1 cellular context compared by ENCODE assay signal in genomic region chr11:32829680-32830412, GRCh38.
TF ChIP-seq lines count a peak whose summit lies in the region.

TSS of gene PRRG4 (plus strand) at chr11:32829927. CDS start at chr11:32830530, 603 bp downstream.

TF ChIP-seq in HepG2, 621 proteins besides CTCF, POLR2A, EP300 and RAD21 (continued from another document and continues in another):
- TF ChIP-seq ZFX (CRISPR knock-in tag; IDR thresholded peaks at IDR 0.05; ENCODE audit: low read depth) (peak; percentile 58; the same call in 1 of the 2 replicates), ATF3 (CRISPR knock-in tag; IDR thresholded peaks at IDR 0.05) (no peak), KAT7 (CRISPR knock-in tag; IDR thresholded peaks at IDR 0.05; ENCODE audit: borderline replicate concordance) (0 out of 2 replicates have a peak, but pooled peaks have one; percentile 36), ZBTB40 (IDR thresholded peaks at IDR 0.05) (no peak), ZBTB40 (CRISPR knock-in tag; IDR thresholded peaks at IDR 0.05) (peak; percentile 13; the same call in 1 of the 2 replicates), KDM5B (CRISPR knock-in tag; IDR thresholded peaks at IDR 0.05; ENCODE audit: borderline replicate concordance) (peak; percentile 47; the same call in 1 of the 2 replicates), KLF11 (CRISPR knock-in tag; IDR thresholded peaks at IDR 0.05) (0 out of 2 replicates have a peak, but pooled peaks have one; percentile 12), ZSCAN29 (CRISPR knock-in tag; conservative IDR thresholded peaks at IDR 0.05) (no peak), SP4 (CRISPR knock-in tag; IDR thresholded peaks at IDR 0.05) (0 out of 2 replicates have a peak, but pooled peaks have one; percentile 31), PITX1 (CRISPR knock-in tag; IDR thresholded peaks at IDR 0.05) (no peak), TSC22D2 (CRISPR knock-in tag; IDR thresholded peaks at IDR 0.05; ENCODE audit: borderline replicate concordance) (no peak), ZNF83 (CRISPR knock-in tag; IDR thresholded peaks at IDR 0.05; ENCODE audit: borderline replicate concordance) (no peak), ZNF501 (CRISPR knock-in tag; IDR thresholded peaks at IDR 0.05) (peak; percentile 50; the same call in 1 of the 2 replicates), MAX (IDR thresholded peaks at IDR 0.05) (peak; percentile 30; the same call in 1 of the 2 replicates), ELK4 (CRISPR knock-in tag; IDR thresholded peaks at IDR 0.05; ENCODE audit: borderline replicate concordance) (no peak), HIC2 (CRISPR knock-in tag; IDR thresholded peaks at IDR 0.05; ENCODE audit: low read depth) (0 out of 2 replicates have a peak, but pooled peaks have one; percentile 25), SRSF9 (IDR thresholded peaks at IDR 0.05; ENCODE audit: borderline replicate concordance, insufficient read depth, low read depth, low read length, poor library complexity, severe bottlenecking) (no peak), ZNF232 (CRISPR knock-in tag; IDR thresholded peaks at IDR 0.05; ENCODE audit: borderline replicate concordance) (no peak), MEIS1 (CRISPR knock-in tag; IDR thresholded peaks at IDR 0.05; ENCODE audit: borderline replicate concordance) (peak; percentile 24; the same call in 1 of the 2 replicates), CCAR2 (optimal IDR thresholded peaks at IDR 0.05; ENCODE audit: low read depth, low read length) (no peak), EEA1 (CRISPR knock-in tag; IDR thresholded peaks at IDR 0.05; ENCODE audit: borderline replicate concordance) (0 out of 2 replicates have a peak, but pooled peaks have one; percentile 68), GABPB1 (CRISPR knock-in tag; IDR thresholded peaks at IDR 0.05) (peak; percentile 43; the same call in 1 of the 2 replicates), THAP11 (CRISPR knock-in tag; IDR thresholded peaks at IDR 0.05) (no peak), HMGXB4 (CRISPR knock-in tag; IDR thresholded peaks at IDR 0.05; ENCODE audit: borderline replicate concordance in 1 of 2, low read depth in 1 of 2) (peak in 1 of 2 experiments; percentile 37; a peak in 1 of 4 replicates), NRL (CRISPR knock-in tag; IDR thresholded peaks at IDR 0.05; ENCODE audit: borderline replicate concordance) (peak; percentile 54), PAWR (CRISPR knock-in tag; IDR thresholded peaks at IDR 0.05; ENCODE audit: borderline replicate concordance) (no peak), HNF4A (CRISPR knock-in tag; IDR thresholded peaks at IDR 0.05) (no peak), FOXJ3 (CRISPR knock-in tag; IDR thresholded peaks at IDR 0.05; ENCODE audit: borderline replicate concordance) (no peak), TEAD2 (CRISPR knock-in tag; IDR thresholded peaks at IDR 0.05) (no peak), HDAC2 (CRISPR knock-in tag; IDR thresholded peaks at IDR 0.05) (0 out of 2 replicates have a peak, but pooled peaks have one; percentile 8), ZBTB26 (CRISPR knock-in tag; IDR thresholded peaks at IDR 0.05; ENCODE audit: borderline replicate concordance) (no peak), POLR2AphosphoS5 (IDR thresholded peaks at IDR 0.05; ENCODE audit: low read depth, low read length) (no peak), HNRNPL (IDR thresholded peaks at IDR 0.05; ENCODE audit: low read depth, low read length) (0 out of 2 replicates have a peak, but pooled peaks have one; percentile 47), TARDBP (CRISPR knock-in tag; IDR thresholded peaks at IDR 0.05) (no peak), HNF1A (IDR thresholded peaks at IDR 0.05; ENCODE audit: low read depth) (no peak), HNF1A (CRISPR knock-in tag; IDR thresholded peaks at IDR 0.05; ENCODE audit: borderline replicate concordance) (peak; percentile 38; the same call in 1 of the 2 replicates), MEIS2 (CRISPR knock-in tag; IDR thresholded peaks at IDR 0.05) (0 out of 2 replicates have a peak, but pooled peaks have one; percentile 32), ZNF564 (CRISPR knock-in tag; IDR thresholded peaks at IDR 0.05) (no peak; the same call in 1 of the 2 replicates), HOXA5 (CRISPR knock-in tag; IDR thresholded peaks at IDR 0.05) (no peak), MAZ (IDR thresholded peaks at IDR 0.05; ENCODE audit: borderline replicate concordance, low read depth, low read length) (no peak), MAZ (CRISPR knock-in tag; IDR thresholded peaks at IDR 0.05; ENCODE audit: low read depth) (peak; percentile 58; the same call in 1 of the 2 replicates), ZNF225 (CRISPR knock-in tag; IDR thresholded peaks at IDR 0.05) (peak; percentile 81; the same call in 1 of the 2 replicates), ZEB1 (IDR thresholded peaks at IDR 0.05; ENCODE audit: insufficient replicate concordance, low read depth) (peak; percentile 70)
